8 cellular contexts compared by ENCODE assay signal in the genomic region with DNA sequence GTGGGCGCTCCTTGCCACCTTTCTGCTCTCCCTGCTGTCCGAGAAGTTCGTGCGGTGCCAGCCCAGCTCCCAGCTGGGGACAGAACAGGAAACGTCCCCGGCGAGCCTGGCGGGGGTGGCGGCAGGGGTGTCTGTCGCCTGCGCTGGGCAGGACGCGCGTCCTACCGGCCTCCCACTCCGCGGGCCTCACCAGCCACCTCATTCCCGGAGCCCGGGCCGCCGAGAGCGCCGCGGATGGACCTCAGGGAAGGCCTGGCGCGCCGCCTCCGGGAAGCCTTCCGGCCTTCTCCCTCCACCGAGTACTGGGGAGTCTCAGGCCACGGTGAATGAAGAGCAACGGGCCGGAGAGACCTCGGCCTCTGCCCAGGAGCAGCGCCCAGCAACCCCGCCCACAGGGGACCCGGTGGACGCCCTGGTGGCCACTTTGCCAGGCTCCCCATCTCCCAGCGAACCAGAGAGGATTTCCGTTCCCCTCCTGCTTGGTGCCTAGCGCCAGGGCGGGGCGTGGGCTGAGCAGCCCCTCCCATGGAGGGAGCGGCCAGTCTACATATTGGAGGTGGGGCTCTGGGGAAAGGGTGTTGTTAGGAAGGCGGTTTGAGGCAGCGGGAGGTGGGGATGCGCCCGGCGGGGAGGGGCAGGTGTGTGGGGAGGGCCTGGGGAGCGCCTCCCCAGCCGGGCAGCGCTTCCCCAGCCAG. TPM values are rescaled to one million over a fixed set of nuclear protein-coding genes. Genes with fewer than 3 reads are reported as not detected.
A peak's percentile ranks its signal among the peaks of the same experiment; 100 is the strongest.
DNase-seq lines count a peak whose midpoint lies in the region; ATAC-seq, FAIRE-seq and TF ChIP-seq lines count a peak whose summit lies in the region.

No MANE protein-coding gene starts in this region.

- no peak for FAIRE-seq in frontal cortex (lab: Jason Lieb, UNC)

- peak overlapping the region; percentile 64 for H3K4me3 ChIP-seq in thoracic aorta

- no peak for TF ChIP-seq CTCF in thoracic aorta (IDR thresholded peaks at IDR 0.05)

- no peaks in the 10 kb centered on the region for H3K36me3 ChIP-seq in thoracic aorta

- peaks cover 16 to 31% of the 10 kb centered on the region in 2 donors for H3K4me1 ChIP-seq in thoracic aorta (ENCODE audit: control insufficient read depth in 1 of 2, low read depth in 2 of 2)

- in situ Hi-C loops in Caki2 (cut with HindIII; ENCODE audit: low pct_unique_long_range_greater_than_20kb, low sequenced_read_pairs), result no loop called here

- H3K27ac ChIP-seq in thoracic aorta, result peak overlapping the region; percentile 61 to 94

- H3K27me3 ChIP-seq in thoracic aorta (replicated peaks; ENCODE audit: insufficient read depth), result no peaks in the 10 kb centered on the region

- ATAC-seq in GM21447 (IDR thresholded peaks at IDR 0.05; ENCODE audit: unreplicated experiment) (peak; percentile 32), thoracic aorta (ENCODE audit: insufficient number of reproducible peaks, low FRiP score, low read depth) (peak; percentile 18)

- DNase-seq in Caki2 (ENCODE audit: low read depth), result peak; percentile 98
- peak; percentile 87 for DNase-seq in HuH-7.5 (ENCODE audit: low spot score)
- DNase-seq in SHP77 (lab: John Stamatoyannopoulos, UW), result peak; percentile 72 to 86
- DNase-seq in activated naive CD4-positive, alpha-beta T cell treated with Interleukin-2 at 50 U/mL for 16 hours, result peak; percentile 79
- DNase-seq in frontal cortex (ENCODE audit: low spot score in 2 of 2), result peak; percentile 78 to 79
- DNase-seq in nucleus accumbens (lab: John Stamatoyannopoulos, UW), result peak in 36 of 56 donors; percentile 16 to 72 (median 36)
- DNase-seq in thoracic aorta (ENCODE audit: low spot score), result peak; percentile 47

- no peaks in the 10 kb centered on the region for H3K9me3 ChIP-seq in thoracic aorta

RNA-seq across cellular contexts. Expression of a gene that starts 9.5 kb away (rescaled TPM):
- total RNA-seq in Caki2 (2014; rRNA removed; shearing (Covaris generic); ENCODE audit: low replicate concordance), result not detected in 2 replicates
- total RNA-seq in frontal cortex (2.4 TPM), thoracic aorta (10 to 100 TPM; 29.6 to 55.6 TPM)

RNA-seq across cellular contexts. Expression of a gene that starts 16.6 kb away (rescaled TPM):
- not detected in 2 replicates for total RNA-seq in Caki2 (2014; rRNA removed; shearing (Covaris generic); ENCODE audit: low replicate concordance)
- total RNA-seq in frontal cortex (41.2 TPM), thoracic aorta (1 to 10 TPM in 1 of 2 donors, under 1 TPM in 1; 0.27 to 2.7 TPM)

RNA-seq across cellular contexts. Expression of a gene that starts 20.3 kb away (rescaled TPM):
- 21.1 and 34.6 TPM in 2 replicates for total RNA-seq in Caki2 (2014; rRNA removed; shearing (Covaris generic); ENCODE audit: low replicate concordance)
- total RNA-seq in frontal cortex (32.6 TPM), thoracic aorta (10 to 100 TPM; 27.1 to 32.0 TPM)

RNA-seq across cellular contexts. Expression of a gene that starts 39.9 kb away (rescaled TPM):
- total RNA-seq in Caki2 (2014; rRNA removed; shearing (Covaris generic); ENCODE audit: low replicate concordance), result 17.0 and 31.0 TPM in 2 replicates
- total RNA-seq in frontal cortex, result 12.6 TPM
- 10 to 100 TPM in 1 of 2 donors, 1 to 10 TPM in 1; 8.3 to 15.2 TPM for total RNA-seq in thoracic aorta

Comparison
In these comparisons a context has a peak if more than half of its experiments do, and no peak if none do; other contexts are left out.
1. Peak in every context shown above with its lines: DNase-seq, ATAC-seq, H3K4me3 ChIP-seq and H3K27ac ChIP-seq.
2. DNase-seq: peak in every context shown above with its lines; median percentile 98 in Caki2; 87 in HuH-7.5; 79 in SHP77; 79 in activated naive CD4-positive, alpha-beta T cell treated with Interleukin-2 at 50 U/mL for 16 hours; 78 in frontal cortex; 47 in thoracic aorta; 36 in nucleus accumbens.
3. RNA of a gene that starts 16.6 kb away (total RNA-seq): 41.2 TPM in frontal cortex (single experiment); 0.27 to 2.7 TPM in thoracic aorta and not detected in Caki2; every median in the first group is over 10 times any median in the second.